ENCODE assay signal across 8 cellular contexts in genomic region chr11:75492181-75492820, GRCh38. TPM values are rescaled to one million over a fixed set of nuclear protein-coding genes. Genes with fewer than 3 reads are reported as not detected.
A peak's percentile ranks its signal among the peaks of the same experiment; 100 is the strongest.
DNase-seq lines count a peak whose midpoint lies in the region; ATAC-seq, FAIRE-seq and TF ChIP-seq lines count a peak whose summit lies in the region.

No MANE protein-coding gene starts in this region.

- H3K27me3 ChIP-seq in tibial artery = no peaks in the 10 kb centered on the region

- H3K4me1 ChIP-seq in tibial artery = peaks cover 0 to 5% (median 4%) of the 10 kb centered on the region in 4 donors

- H3K36me3 ChIP-seq in tibial artery = peaks cover 0 to 4% (median 0%) of the 10 kb centered on the region in 3 donors

- no peak for FAIRE-seq in frontal cortex (lab: Jason Lieb, UNC)

- peak overlapping the region; percentile 58 for H3K4me3 Mint-ChIP-seq in natural killer cell treated with Interleukin-12 subunit alpha and Interleukin-12 subunit beta and Interleukin-15 and Interleukin-18, amount 100 ng/mL, for 72 hours

- H3K27ac ChIP-seq in tibial artery = no peak overlapping the region

- peak overlapping the region; percentile 51 to 73 for H3K27ac Mint-ChIP-seq in natural killer cell treated with Interleukin-12 subunit alpha and Interleukin-12 subunit beta and Interleukin-15 and Interleukin-18, amount 100 ng/mL, for 72 hours

- peak; percentile 85 to 86 for ATAC-seq in natural killer cell treated with Interleukin-12 subunit alpha and Interleukin-12 subunit beta and Interleukin-15 and Interleukin-18, amount 100 ng/mL, for 72 hours
- ATAC-seq in GM18517 (IDR thresholded peaks at IDR 0.05; ENCODE audit: unreplicated experiment) = no peak

- no peak for TF ChIP-seq CTCF in tibial artery (IDR thresholded peaks at IDR 0.05)

- no peaks in the 10 kb centered on the region for H3K27me3 Mint-ChIP-seq in natural killer cell treated with Interleukin-12 subunit alpha and Interleukin-12 subunit beta and Interleukin-15 and Interleukin-18, amount 100 ng/mL, for 72 hours

- no peaks in the 10 kb centered on the region for H3K9me3 Mint-ChIP-seq in natural killer cell treated with Interleukin-12 subunit alpha and Interleukin-12 subunit beta and Interleukin-15 and Interleukin-18, amount 100 ng/mL, for 72 hours

- peak; percentile 18 for DNase-seq in NCI-H146 (lab: John Stamatoyannopoulos, UW)
- DNase-seq in NCI-H146 treated with DMSO at 0.1 percent for 48 hours (lab: John Stamatoyannopoulos, UW; ENCODE audit: unreplicated experiment) = no peak
- peak; percentile 55 for DNase-seq in NOMO-1 treated with DMSO at 0.1 percent for 48 hours (lab: John Stamatoyannopoulos, UW; ENCODE audit: unreplicated experiment)
- DNase-seq in activated T-cell treated with anti-CD3 and anti-CD28 coated beads for 24 hours (ENCODE audit: low read depth) = peak; percentile 40
- peak; percentile 79 for DNase-seq in natural killer cell treated with Interleukin-12 subunit alpha and Interleukin-12 subunit beta and Interleukin-15 and Interleukin-18, amount 100 ng/mL, for 72 hours (ENCODE audit: low spot score)
- no peak for DNase-seq in frontal cortex (ENCODE audit: low spot score in 2 of 2)
- DNase-seq in tibial artery = no peak

- H3K9me3 ChIP-seq in tibial artery = no peaks in the 10 kb centered on the region

- intact Hi-C loops in tibial artery (cut with DNase I; ENCODE audit: low total_unique reads) = no loop called here

- H3K4me3 ChIP-seq in tibial artery = no peak overlapping the region

- peaks cover 0 to 6% of the 10 kb centered on the region in 2 donors for H3K4me1 Mint-ChIP-seq in natural killer cell treated with Interleukin-12 subunit alpha and Interleukin-12 subunit beta and Interleukin-15 and Interleukin-18, amount 100 ng/mL, for 72 hours (ENCODE audit: low read depth in 2 of 2)

- no peaks in the 10 kb centered on the region for H3K36me3 Mint-ChIP-seq in natural killer cell treated with Interleukin-12 subunit alpha and Interleukin-12 subunit beta and Interleukin-15 and Interleukin-18, amount 100 ng/mL, for 72 hours

RNA-seq across cellular contexts. Expression of gene GDPD5, which starts 33.4 kb away (rescaled TPM):
- 10 to 100 TPM in 1 of 2 donors, 1 to 10 TPM in 1; 7.2 to 28.2 TPM for total RNA-seq in natural killer cell treated with Interleukin-12 subunit alpha and Interleukin-12 subunit beta and Interleukin-15 and Interleukin-18, amount 100 ng/mL, for 72 hours
- total RNA-seq in frontal cortex = 12.2 TPM

RNA-seq across cellular contexts. Expression of gene KLHL35, which starts 59.3 kb away (rescaled TPM):
- total RNA-seq in natural killer cell treated with Interleukin-12 subunit alpha and Interleukin-12 subunit beta and Interleukin-15 and Interleukin-18, amount 100 ng/mL, for 72 hours = 1 to 10 TPM in 1 of 2 donors, under 1 TPM in 1; 0.62 to 1.5 TPM
- total RNA-seq in frontal cortex = 28.5 TPM

Comparison
In these comparisons a context has a peak if more than half of its experiments do, and no peak if none do; other contexts are left out.
1. DNase-seq: peak in NCI-H146 (single experiment), NOMO-1 treated with DMSO at 0.1 percent for 48 hours (single experiment), activated T-cell treated with anti-CD3 and anti-CD28 coated beads for 24 hours (single experiment) and natural killer cell treated with Interleukin-12 subunit alpha and Interleukin-12 subunit beta and Interleukin-15 and Interleukin-18, amount 100 ng/mL, for 72 hours (single experiment); none in NCI-H146 treated with DMSO at 0.1 percent for 48 hours (single experiment), frontal cortex (0 of 2) and tibial artery (0 of 2).
2. RNA of gene KLHL35, which starts 59.3 kb away (total RNA-seq): 28.5 TPM in frontal cortex (single experiment); 0.62 to 1.5 TPM in natural killer cell treated with Interleukin-12 subunit alpha and Interleukin-12 subunit beta and Interleukin-15 and Interleukin-18, amount 100 ng/mL, for 72 hours; every median in the first group is over 10 times any median in the second.